Comparison of ENCODE assay signal across 8 cellular contexts in the genomic region with DNA sequence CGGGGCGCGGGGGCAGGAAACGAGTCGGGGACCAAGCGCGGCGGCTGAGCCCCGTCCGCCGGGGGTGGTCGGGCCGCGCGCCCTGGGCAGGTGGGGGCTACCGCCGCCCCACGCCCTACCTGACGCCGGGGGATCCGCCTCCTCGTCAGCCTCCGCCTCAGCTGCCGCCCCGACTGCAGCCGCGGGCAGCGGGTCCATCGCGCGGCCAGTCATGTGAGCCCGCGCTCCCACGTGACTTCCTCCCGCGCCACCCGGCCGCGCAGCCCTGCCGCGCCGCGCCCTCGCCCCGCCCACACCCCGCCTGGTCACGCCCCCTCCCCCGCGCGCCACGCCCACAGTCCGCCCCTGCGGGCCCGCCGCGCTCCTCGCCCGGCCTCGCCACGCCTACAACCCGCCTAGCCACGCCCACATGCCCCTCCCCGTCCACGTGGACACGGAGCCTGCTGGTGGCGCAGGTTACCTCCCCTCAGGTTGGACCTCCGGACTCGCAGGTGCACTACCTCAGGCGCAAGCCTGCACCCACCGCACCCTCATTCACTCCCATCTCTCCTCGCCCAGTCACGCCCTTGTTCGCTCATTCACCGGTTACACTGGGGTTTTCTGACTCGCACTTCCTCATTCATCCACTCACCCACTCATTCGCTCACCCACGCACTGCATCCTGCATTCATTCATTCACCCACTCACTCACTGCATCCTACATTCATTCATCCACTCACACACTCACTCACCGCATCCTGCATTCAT. TPM values are rescaled to one million over a fixed set of nuclear protein-coding genes. Genes with fewer than 3 reads are reported as not detected.
DNase-seq lines count a peak whose midpoint lies in the region; ATAC-seq and TF ChIP-seq lines count a peak whose summit lies in the region.

A gene with protein sequence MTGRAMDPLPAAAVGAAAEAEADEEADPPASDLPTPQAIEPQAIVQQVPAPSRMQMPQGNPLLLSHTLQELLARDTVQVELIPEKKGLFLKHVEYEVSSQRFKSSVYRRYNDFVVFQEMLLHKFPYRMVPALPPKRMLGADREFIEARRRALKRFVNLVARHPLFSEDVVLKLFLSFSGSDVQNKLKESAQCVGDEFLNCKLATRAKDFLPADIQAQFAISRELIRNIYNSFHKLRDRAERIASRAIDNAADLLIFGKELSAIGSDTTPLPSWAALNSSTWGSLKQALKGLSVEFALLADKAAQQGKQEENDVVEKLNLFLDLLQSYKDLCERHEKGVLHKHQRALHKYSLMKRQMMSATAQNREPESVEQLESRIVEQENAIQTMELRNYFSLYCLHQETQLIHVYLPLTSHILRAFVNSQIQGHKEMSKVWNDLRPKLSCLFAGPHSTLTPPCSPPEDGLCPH (minus strand): TSS at position 233 of the 747 bp plus-strand sequence. CDS start 20 bp downstream, at position 213.

- H3K4me3 ChIP-seq in LNCaP clone FGC (ENCODE audit: low read depth, low read length) (peak within 1 kb of the TSS; percentile 86), RWPE2 (ENCODE audit: severe bottlenecking) (peak within 1 kb of the TSS; percentile 79), fibroblast of the aortic adventitia (ENCODE audit: low read depth, low read length) (peak within 1 kb of the TSS; percentile 91)

- H3K4me1 Mint-ChIP-seq in nephron: peaks cover 9% of the 10 kb centered on the region

- peak within 1 kb of the TSS; percentile 93 to 96 (median 95) for H3K4me3 Mint-ChIP-seq in nephron

- peak within 1 kb of the TSS; percentile 62 for H3K27ac ChIP-seq in RWPE2 (ENCODE audit: poor library complexity, severe bottlenecking)

- peak; percentile 84 for ATAC-seq in RWPE2 (ENCODE audit: low read depth)
- peak; percentile 91 for ATAC-seq in stimulated activated naive CD8-positive, alpha-beta T cell treated with anti-CD3 and anti-CD28 coated beads, Interleukin-15, Interleukin-2, amounts not matched to agents 100 U/mL and 50 U/mL, for 24 hours

- H3K4me1 ChIP-seq in RWPE2 (ENCODE audit: insufficient read depth, poor library complexity, severe bottlenecking): peaks cover 11% of the 10 kb centered on the region

- H3K27me3 ChIP-seq in RWPE2 (ENCODE audit: insufficient read depth, poor library complexity, severe bottlenecking): no peaks in the 10 kb centered on the region

- H3K27me3 Mint-ChIP-seq in nephron (ENCODE audit: low read depth): no peaks in the 10 kb centered on the region

- H3K36me3 Mint-ChIP-seq in nephron (ENCODE audit: low read depth): peaks cover 6% of the 10 kb centered on the region

- TF ChIP-seq CTCF in LNCaP clone FGC (IDR thresholded peaks at IDR 0.05; ENCODE audit: control insufficient read depth, extremely low read depth, insufficient read depth) (no peak), RWPE2 (IDR thresholded peaks at IDR 0.05; ENCODE audit: poor library complexity, severe bottlenecking) (no peak), fibroblast of the aortic adventitia (IDR thresholded peaks at IDR 0.05; ENCODE audit: insufficient read depth, low read length) (peak; percentile 9), nephron (IDR thresholded peaks at IDR 0.05; ENCODE audit: unreplicated experiment in 3 of 3) (no peak)

- DNase-seq in EH (ENCODE audit: low read depth) (peak; percentile 86), H4 (ENCODE audit: low spot score) (peak; percentile 94), LNCaP clone FGC (ENCODE audit: low read depth) (peak; percentile 70), RWPE2 (ENCODE audit: low spot score) (peak; percentile 96), fibroblast of the aortic adventitia (ENCODE audit: low read depth) (peak; percentile 77)
- DNase-seq in activated T-helper 9 cell treated with anti-CD3 and anti-CD28 coated beads, Interleukin-2, amount 50 U/mL, for 16 hours (ENCODE audit: low read depth): peak; percentile 92
- peak; percentile 98 for DNase-seq in stimulated activated naive CD8-positive, alpha-beta T cell treated with anti-CD3 and anti-CD28 coated beads, Interleukin-15, Interleukin-2, amounts not matched to agents 100 U/mL and 50 U/mL, for 24 hours

- H3K9me3 ChIP-seq in RWPE2 (ENCODE audit: severe bottlenecking): no peaks in the 10 kb centered on the region

- H3K9me3 Mint-ChIP-seq in nephron: no peaks in the 10 kb centered on the region

- H3K36me3 ChIP-seq in RWPE2 (ENCODE audit: low read depth): no peaks in the 10 kb centered on the region

- H3K27ac Mint-ChIP-seq in nephron: peak within 1 kb of the TSS in 2 of 3 experiments; percentile 30 to 78

RNA-seq across cellular contexts. Expression of the gene that starts here (rescaled TPM):
- 27.7 and 40.2 TPM in 2 replicates for total RNA-seq in H4 (2014; rRNA removed; shearing (Covaris generic))
- 12.1 and 19.4 TPM in 2 replicates for total RNA-seq in fibroblast of the aortic adventitia (ENCODE audit: low replicate concordance)

Comparison
In these comparisons a context has a peak if more than half of its experiments do, and no peak if none do; other contexts are left out.
1. Peak in every context shown above with its lines: DNase-seq, ATAC-seq, H3K4me3 ChIP-seq and H3K27ac ChIP-seq.